9 cellular contexts compared by ENCODE assay signal in the genomic region with DNA sequence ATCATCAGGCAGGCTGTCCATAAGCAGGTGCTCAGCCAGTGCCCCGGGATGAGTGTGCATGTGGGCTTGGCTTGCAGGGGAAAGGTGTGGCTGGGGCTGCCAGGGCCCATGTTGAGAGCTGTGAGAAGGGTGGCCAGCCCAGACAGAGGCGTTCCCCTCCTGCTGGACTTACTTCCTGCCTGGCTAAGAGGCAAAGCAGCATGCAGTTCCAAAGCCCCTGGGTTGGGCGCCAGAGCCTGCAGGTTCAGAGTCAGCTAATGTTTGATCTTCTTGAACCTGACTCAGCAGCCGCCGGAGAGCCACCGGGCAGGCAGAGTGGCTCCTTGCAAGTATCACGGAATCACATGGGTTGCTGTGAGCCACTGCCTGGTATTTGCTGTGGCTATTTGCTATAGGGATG.
DNase-seq lines count a peak whose midpoint lies in the region; ATAC-seq, FAIRE-seq and TF ChIP-seq lines count a peak whose summit lies in the region.
"Had no signal": no experiment of that assay in that cellular context is flagged by ENCODE, and none has a peak within 500 bp of the region (broad histone marks: within the 10 kb centered on the region; RNA-seq: fewer than 3 reads in every experiment).

No MANE protein-coding gene starts in this region.

- H3K27me3 ChIP-seq in cardiac muscle cell (no peaks in the 10 kb centered on the region), right atrium auricular region (no peaks in the 10 kb centered on the region), RWPE2 (ENCODE audit: insufficient read depth, poor library complexity, severe bottlenecking) (no peaks in the 10 kb centered on the region), osteoblast (ENCODE audit: insufficient read depth, low read length) (peaks cover 19% of the 10 kb centered on the region)

- H4K20me1 ChIP-seq in osteoblast (ENCODE audit: insufficient read depth, low read length) = no peaks in the 10 kb centered on the region

- H2AFZ ChIP-seq in osteoblast (ENCODE audit: low read length) = no peak overlapping the region

- no peak for FAIRE-seq in H54 (lab: Jason Lieb, UNC)

- H3K9me3 ChIP-seq in cardiac muscle cell (ENCODE audit: low read depth) (no peaks in the 10 kb centered on the region), right atrium auricular region (no peaks in the 10 kb centered on the region), RWPE2 (ENCODE audit: severe bottlenecking) (no peaks in the 10 kb centered on the region), osteoblast (ENCODE audit: low read depth, low read length) (no peaks in the 10 kb centered on the region)

- no peaks in the 10 kb centered on the region for H3K36me3 ChIP-seq in cardiac muscle cell
- H3K36me3 ChIP-seq in right atrium auricular region = no peaks in the 10 kb centered on the region
- H3K36me3 ChIP-seq in RWPE2 (ENCODE audit: low read depth) = no peaks in the 10 kb centered on the region
- H3K36me3 ChIP-seq in osteoblast (ENCODE audit: insufficient read depth, low read length) = no peaks in the 10 kb centered on the region

- H3K4me3 ChIP-seq in cardiac muscle cell (no peak overlapping the region), right atrium auricular region (no peak overlapping the region), RWPE2 (ENCODE audit: severe bottlenecking) (no peak overlapping the region), osteoblast (ENCODE audit: insufficient read depth, low read length) (no peak overlapping the region)

- H3K27ac ChIP-seq in cardiac muscle cell (peak overlapping the region; percentile 6), right atrium auricular region (no peak overlapping the region), RWPE2 (ENCODE audit: poor library complexity, severe bottlenecking) (no peak overlapping the region), osteoblast (ENCODE audit: low read depth, low read length) (no peak overlapping the region)

- TF ChIP-seq POLR2A in H54 (IDR thresholded peaks at IDR 0.05; ENCODE audit: low read depth, low read length) = no peak

- DNase-seq in cardiac muscle cell (ENCODE audit: low read depth in 1 of 2, low spot score in 1 of 2) (no peak), right atrium auricular region (ENCODE audit: low spot score) (no peak), RWPE2 (ENCODE audit: low spot score) (no peak), iPS-NIHi7 (ENCODE audit: extremely low spot score) (peak; percentile 61), occipital lobe (lab: John Stamatoyannopoulos, UW) (no peak), osteoblast (ENCODE audit: insufficient read length, low spot score, missing footprints) (no peak), H54 (ENCODE audit: insufficient read length, low spot score) (no peak)
- DNase-seq: IMR-90 had no signal

- no peaks in the 10 kb centered on the region for H3K4me1 ChIP-seq in cardiac muscle cell (ENCODE audit: low read depth)
- peaks cover 0 to 17% of the 10 kb centered on the region in 2 donors for H3K4me1 ChIP-seq in right atrium auricular region
- H3K4me1 ChIP-seq in RWPE2 (ENCODE audit: insufficient read depth, poor library complexity, severe bottlenecking) = no peaks in the 10 kb centered on the region
- no peaks in the 10 kb centered on the region for H3K4me1 ChIP-seq in osteoblast (ENCODE audit: insufficient read depth, low read length)

- H3K79me2 ChIP-seq in osteoblast (ENCODE audit: insufficient read depth, low read length) = no peaks in the 10 kb centered on the region

- TF ChIP-seq CTCF in cardiac muscle cell (IDR thresholded peaks at IDR 0.05; ENCODE audit: low read depth, low read length) (no peak), right atrium auricular region (IDR thresholded peaks at IDR 0.05) (no peak), RWPE2 (IDR thresholded peaks at IDR 0.05; ENCODE audit: poor library complexity, severe bottlenecking) (no peak), osteoblast (IDR thresholded peaks at IDR 0.05; ENCODE audit: extremely low read depth, low read depth, low read length) (no peak)

- ATAC-seq in RWPE2 (ENCODE audit: low read depth) (peak; percentile 93), GM19023 (IDR thresholded peaks at IDR 0.05; ENCODE audit: unreplicated experiment) (no peak)

- H3K4me2 ChIP-seq in osteoblast (ENCODE audit: insufficient read depth, low read length) = no peak overlapping the region
